12 cellular contexts compared by ENCODE assay signal in genomic region chr21:37710555-37711293, GRCh38.
DNase-seq lines count a peak whose midpoint lies in the region; ATAC-seq and TF ChIP-seq lines count a peak whose summit lies in the region.
"Had no signal": no experiment of that assay in that cellular context is flagged by ENCODE, and none has a peak within 500 bp of the region (broad histone marks: within the 10 kb centered on the region; RNA-seq: fewer than 3 reads in every experiment).

No MANE protein-coding gene starts in this region.

- no peak overlapping the region for H3K4me3 Mint-ChIP-seq in osteocyte (ENCODE audit: unreplicated experiment)
- H3K4me3 Mint-ChIP-seq: activated CD4-positive, alpha-beta memory T cell treated with anti-CD3 and anti-CD28 coated beads for 36 hours; T-helper 1 cell treated with Interleukin-12 subunit alpha and Interleukin-12 subunit beta and Interleukin-4 antibody, amounts not matched to agents 30 μg/mL and 1 μg/mL, for 36 hours had no signal

- DNase-seq in HCEC 1CT, result peak; percentile 4
- DNase-seq in NCI-H526 treated with DMSO at 0.1 percent for 48 hours (lab: John Stamatoyannopoulos, UW), result peak; percentile 9
- DNase-seq in fibroblast of lung (ENCODE audit: low read depth in 2 of 2), result peak in 1 of 2 donors; percentile 71
- DNase-seq in osteocyte (ENCODE audit: extremely low spot score, unreplicated experiment), result no peak
- DNase-seq in Karpas-422, result no peak
- DNase-seq in lower lobe of right lung, result no peak
- DNase-seq: activated CD4-positive, alpha-beta memory T cell treated with anti-CD3 and anti-CD28 coated beads for 36 hours; effector CD8-positive, alpha-beta T cell; uterus had no signal

- H3K27ac ChIP-seq in fibroblast of lung (ENCODE audit: insufficient read depth, low read length) (no peak overlapping the region), Karpas-422 (ENCODE audit: low read length) (no peak overlapping the region), lower lobe of right lung (no peak overlapping the region)
- H3K27ac ChIP-seq: uterus had no signal

- H3K27me3 Mint-ChIP-seq in osteocyte (ENCODE audit: unreplicated experiment), result no peaks in the 10 kb centered on the region

- H3K4me2 ChIP-seq in fibroblast of lung (ENCODE audit: extremely low read depth, insufficient read depth, low read length) (peak overlapping the region; percentile 16), Karpas-422 (ENCODE audit: low read depth, low read length, poor library complexity, severe bottlenecking) (no peak overlapping the region)

- H3K9ac ChIP-seq in fibroblast of lung (ENCODE audit: insufficient read depth, low read length), result no peak overlapping the region
- no peak overlapping the region for H3K9ac ChIP-seq in Karpas-422 (ENCODE audit: low read length)

- no peak overlapping the region for H3K4me3 ChIP-seq in fibroblast of lung (replicated peaks in 1 of 4; ENCODE audit: control extremely low read depth in 1 of 4, insufficient read depth in 1 of 4, low read depth in 3 of 4, low read length in 4 of 4)
- H3K4me3 ChIP-seq in Karpas-422 (ENCODE audit: low read length), result no peak overlapping the region
- H3K4me3 ChIP-seq in lower lobe of right lung, result no peak overlapping the region
- H3K4me3 ChIP-seq: uterus had no signal

- H3K36me3 ChIP-seq in fibroblast of lung (ENCODE audit: control insufficient read depth, insufficient read depth, low read length) (no peaks in the 10 kb centered on the region), Karpas-422 (ENCODE audit: insufficient read depth, low read length) (no peaks in the 10 kb centered on the region), lower lobe of right lung (no peaks in the 10 kb centered on the region)
- H3K36me3 ChIP-seq: uterus had no signal

- no peaks in the 10 kb centered on the region for H3K27me3 ChIP-seq in fibroblast of lung (ENCODE audit: control insufficient read depth, insufficient read depth, low read length)
- H3K27me3 ChIP-seq in Karpas-422 (ENCODE audit: low read length), result no peaks in the 10 kb centered on the region
- H3K27me3 ChIP-seq in lower lobe of right lung (ENCODE audit: low read depth), result no peaks in the 10 kb centered on the region
- H3K27me3 ChIP-seq: uterus had no signal

- H3K36me3 Mint-ChIP-seq in osteocyte (ENCODE audit: unreplicated experiment), result peaks cover 9% of the 10 kb centered on the region
- H3K36me3 Mint-ChIP-seq: activated CD4-positive, alpha-beta memory T cell treated with anti-CD3 and anti-CD28 coated beads for 36 hours; activated naive CD4-positive, alpha-beta T cell treated with anti-CD3 and anti-CD28 coated beads, Interleukin-2, amount 50 U/mL, for 72 hours had no signal

- TF ChIP-seq CTCF in fibroblast of lung (conservative IDR thresholded peaks at IDR 0.05 in 1 of 2, IDR thresholded peaks at IDR 0.05 in 1 of 2; ENCODE audit: low read depth in 1 of 2, low read length in 2 of 2) (no peak), osteocyte (IDR thresholded peaks at IDR 0.05) (no peak), lower lobe of right lung (IDR thresholded peaks at IDR 0.05) (no peak)

- H3K27ac Mint-ChIP-seq in osteocyte (ENCODE audit: unreplicated experiment), result peak overlapping the region; percentile 52
- H3K27ac Mint-ChIP-seq: activated CD4-positive, alpha-beta memory T cell treated with anti-CD3 and anti-CD28 coated beads for 36 hours; activated naive CD4-positive, alpha-beta T cell treated with anti-CD3 and anti-CD28 coated beads, Interleukin-2, amount 50 U/mL, for 72 hours; T-helper 1 cell treated with Interleukin-12 subunit alpha and Interleukin-12 subunit beta and Interleukin-4 antibody, amounts not matched to agents 30 μg/mL and 1 μg/mL, for 36 hours had no signal

- H4K20me1 ChIP-seq in fibroblast of lung (ENCODE audit: control insufficient read depth, extremely low read depth, insufficient read depth, low read length), result no peaks in the 10 kb centered on the region
- H4K20me1 ChIP-seq in Karpas-422 (ENCODE audit: insufficient read depth, low read depth, low read length), result no peaks in the 10 kb centered on the region; the same call in 1 of the 2 replicates

- ATAC-seq in GM21526 (IDR thresholded peaks at IDR 0.05; ENCODE audit: low FRiP score, unreplicated experiment) (no peak), lower lobe of right lung (no peak)
- ATAC-seq: activated naive CD4-positive, alpha-beta T cell treated with anti-CD3 and anti-CD28 coated beads, Interleukin-2, amount 50 U/mL, for 72 hours had no signal

- peaks cover 25% of the 10 kb centered on the region for H3K4me1 Mint-ChIP-seq in osteocyte (ENCODE audit: unreplicated experiment)

- H3K79me2 ChIP-seq in fibroblast of lung (ENCODE audit: control insufficient read depth, insufficient read depth, low read length) (no peaks in the 10 kb centered on the region), Karpas-422 (ENCODE audit: low read length) (no peaks in the 10 kb centered on the region)

- H3K9me3 Mint-ChIP-seq in osteocyte (ENCODE audit: unreplicated experiment), result peaks cover 14% of the 10 kb centered on the region
- H3K9me3 Mint-ChIP-seq: activated CD4-positive, alpha-beta memory T cell treated with anti-CD3 and anti-CD28 coated beads for 36 hours; activated naive CD4-positive, alpha-beta T cell treated with anti-CD3 and anti-CD28 coated beads, Interleukin-2, amount 50 U/mL, for 72 hours; T-helper 1 cell treated with Interleukin-12 subunit alpha and Interleukin-12 subunit beta and Interleukin-4 antibody, amounts not matched to agents 30 μg/mL and 1 μg/mL, for 36 hours had no signal

- no peaks in the 10 kb centered on the region for H3K9me2 ChIP-seq in Karpas-422 (replicated peaks; ENCODE audit: insufficient read depth, low read length)

- peaks cover 11% of the 10 kb centered on the region for H3K4me1 ChIP-seq in fibroblast of lung (ENCODE audit: control insufficient read depth, extremely low read depth, insufficient read depth, low read length)
- H3K4me1 ChIP-seq in Karpas-422 (ENCODE audit: low read length), result no peaks in the 10 kb centered on the region
- H3K4me1 ChIP-seq in lower lobe of right lung, result peaks cover 9% of the 10 kb centered on the region
- H3K4me1 ChIP-seq: uterus had no signal

- H3K9me3 ChIP-seq in fibroblast of lung (ENCODE audit: control insufficient read depth, insufficient read depth, low read depth, low read length) (no peaks in the 10 kb centered on the region), Karpas-422 (ENCODE audit: low read length) (no peaks in the 10 kb centered on the region), lower lobe of right lung (no peaks in the 10 kb centered on the region)
- H3K9me3 ChIP-seq: uterus had no signal

- intact Hi-C loops in lower lobe of right lung (cut with DNase I), result no loop called here

- H2AFZ ChIP-seq in fibroblast of lung (ENCODE audit: low read length) (no peak overlapping the region), Karpas-422 (ENCODE audit: low read length) (no peak overlapping the region)

Comparison
In these comparisons a context has a peak if more than half of its experiments do, and no peak if none do; other contexts are left out.
1. DNase-seq: peak in HCEC 1CT (single experiment) and NCI-H526 treated with DMSO at 0.1 percent for 48 hours (single experiment); none in osteocyte (single experiment), Karpas-422 (single experiment) and lower lobe of right lung (single experiment).